Comparison of ENCODE assay signal across 12 cellular contexts in genomic region chr4:186570193-186570996, GRCh38. TPM values are rescaled to one million over a fixed set of nuclear protein-coding genes. Genes with fewer than 3 reads are reported as not detected.
A peak's percentile ranks its signal among the peaks of the same experiment; 100 is the strongest.
DNase-seq lines count a peak whose midpoint lies in the region; ATAC-seq and TF ChIP-seq lines count a peak whose summit lies in the region.
"Had no signal": no experiment of that assay in that cellular context is flagged by ENCODE, and none has a peak within 500 bp of the region (broad histone marks: within the 10 kb centered on the region; RNA-seq: fewer than 3 reads in every experiment).

No MANE protein-coding gene starts in this region.

- WGBS in smooth muscle cell (ENCODE audit: low lambda C conversion rate), result 61% methylated on average over 23 of the region's 23 CpGs

- ATAC-seq in GM19455 (IDR thresholded peaks at IDR 0.05; ENCODE audit: unreplicated experiment), result no peak

- H3K27ac ChIP-seq in brain microvascular endothelial cell (peak overlapping the region; percentile 36), smooth muscle cell (ENCODE audit: low read depth) (no peak overlapping the region)

- no peaks in the 10 kb centered on the region for H3K9me3 ChIP-seq in smooth muscle cell (replicated peaks; ENCODE audit: low read depth)

- DNase-seq in GM04503 (ENCODE audit: low read depth), result peak; percentile 25
- DNase-seq in brain microvascular endothelial cell, result peak; percentile 68
- DNase-seq in kidney glomerular epithelial cell (lab: John Stamatoyannopoulos, UW), result peak; percentile 77
- DNase-seq in smooth muscle cell (lab: John Stamatoyannopoulos, UW; ENCODE audit: unreplicated experiment), result no peak
- DNase-seq in hippocampal formation (lab: John Stamatoyannopoulos, UW), result no peak
- no peak for DNase-seq in erythroblast (lab: John Stamatoyannopoulos, UW)
- DNase-seq in stimulated activated CD4-positive, alpha-beta T cell treated with anti-CD3 and anti-CD28 coated beads, Interleukin-2, amount 100 ng/mL, for 48 hours, result no peak
- DNase-seq: activated naive CD4-positive, alpha-beta T cell treated with anti-CD3 and anti-CD28 coated beads, Interleukin-2, amount 10 ng/mL, durations not matched to agents 7 days and 5 days had no signal

- no peak overlapping the region for H3K9ac ChIP-seq in smooth muscle cell (ENCODE audit: low read depth)

- H3F3A ChIP-seq in smooth muscle cell (ENCODE audit: low read depth), result no peaks in the 10 kb centered on the region

- H3K4me2 ChIP-seq in smooth muscle cell, result peak overlapping the region; percentile 54

- H2AFZ ChIP-seq in smooth muscle cell (ENCODE audit: low read depth), result no peak overlapping the region

- in situ Hi-C loops in brain microvascular endothelial cell (cut with HindIII; ENCODE audit: low pct_ligation_motif_present, low sequenced_read_pairs), result no loop called here

- H3K27me3 ChIP-seq in brain microvascular endothelial cell (replicated peaks) (no peaks in the 10 kb centered on the region), smooth muscle cell (ENCODE audit: low read depth) (no peaks in the 10 kb centered on the region)

- no peaks in the 10 kb centered on the region for H3K79me2 ChIP-seq in smooth muscle cell (ENCODE audit: low read depth)

- TF ChIP-seq CTCF in brain microvascular endothelial cell (IDR thresholded peaks at IDR 0.05; ENCODE audit: low read depth, low read length, missing control alignments), result no peak
- TF ChIP-seq CTCF in smooth muscle cell (IDR thresholded peaks at IDR 0.05; ENCODE audit: borderline replicate concordance, insufficient read depth, poor library complexity, severe bottlenecking), result no peak

- H3K4me3 ChIP-seq in brain microvascular endothelial cell (ENCODE audit: low read depth, low read length) (peak overlapping the region; percentile 39), smooth muscle cell (no peak overlapping the region)

- TF ChIP-seq POLR2A in erythroblast (IDR thresholded peaks at IDR 0.05; ENCODE audit: low read length), result no peak

- no peaks in the 10 kb centered on the region for H4K20me1 ChIP-seq in smooth muscle cell (ENCODE audit: low read depth)

- H3K4me1 ChIP-seq in smooth muscle cell (ENCODE audit: low read depth), result no peaks in the 10 kb centered on the region

- H3K36me3 ChIP-seq in brain microvascular endothelial cell (replicated peaks) (no peaks in the 10 kb centered on the region), smooth muscle cell (ENCODE audit: low read depth) (no peaks in the 10 kb centered on the region)

RNA-seq across cellular contexts. Expression of gene MTNR1A, which starts 15.0 kb away (rescaled TPM):
- total RNA-seq in smooth muscle cell, result not detected in 2 replicates
- not detected in 2 replicates for polyA plus RNA-seq in smooth muscle cell
- total RNA-seq: frontal cortex, G401, LHCN-M2 had no signal

Comparison
In these comparisons a context has a peak if more than half of its experiments do, and no peak if none do; other contexts are left out.
1. DNase-seq: peak in GM04503 (single experiment), brain microvascular endothelial cell (single experiment) and kidney glomerular epithelial cell (single experiment); none in smooth muscle cell (single experiment), hippocampal formation (0 of 2), erythroblast (0 of 2) and stimulated activated CD4-positive, alpha-beta T cell treated with anti-CD3 and anti-CD28 coated beads, Interleukin-2, amount 100 ng/mL, for 48 hours (0 of 2).